Comparison of ENCODE assay signal across 9 cellular contexts in genomic region chr1:52636701-52637695, GRCh38. TPM values are rescaled to one million over a fixed set of nuclear protein-coding genes. Genes with fewer than 3 reads are reported as not detected.
DNase-seq lines count a peak whose midpoint lies in the region; ATAC-seq and TF ChIP-seq lines count a peak whose summit lies in the region.
"Had no signal": no experiment of that assay in that cellular context is flagged by ENCODE, and none has a peak within 500 bp of the region (broad histone marks: within the 10 kb centered on the region; RNA-seq: fewer than 3 reads in every experiment).

No MANE protein-coding gene starts in this region.

- H3K27ac Mint-ChIP-seq in activated naive CD4-positive, alpha-beta T cell treated with anti-CD3 and anti-CD28 coated beads, Interleukin-2, amount 50 U/mL, for 24 hours = peak overlapping the region; percentile 100

- no peaks in the 10 kb centered on the region for H3K9me3 Mint-ChIP-seq in activated naive CD4-positive, alpha-beta T cell treated with anti-CD3 and anti-CD28 coated beads, Interleukin-2, amount 50 U/mL, for 24 hours

- H3K9ac ChIP-seq in smooth muscle cell (ENCODE audit: low read depth) = peak overlapping the region; percentile 5

- H3K27me3 Mint-ChIP-seq in activated naive CD4-positive, alpha-beta T cell treated with anti-CD3 and anti-CD28 coated beads, Interleukin-2, amount 50 U/mL, for 24 hours = no peaks in the 10 kb centered on the region

- 54% methylated on average over 11 of the region's 11 CpGs for WGBS in smooth muscle cell (ENCODE audit: low lambda C conversion rate)

- peaks cover 82% of the 10 kb centered on the region for H3K4me1 Mint-ChIP-seq in activated naive CD4-positive, alpha-beta T cell treated with anti-CD3 and anti-CD28 coated beads, Interleukin-2, amount 50 U/mL, for 24 hours

- no peaks in the 10 kb centered on the region for H3K36me3 ChIP-seq in smooth muscle cell (ENCODE audit: low read depth)

- H3K27ac ChIP-seq in smooth muscle cell (ENCODE audit: low read depth) = peak overlapping the region; percentile 61
- H3K27ac ChIP-seq: VCaP had no signal

- H3K27me3 ChIP-seq in smooth muscle cell (ENCODE audit: low read depth) = peaks cover 21% of the 10 kb centered on the region

- H4K20me1 ChIP-seq in smooth muscle cell (ENCODE audit: low read depth) = no peaks in the 10 kb centered on the region

- H3K9me3 ChIP-seq in smooth muscle cell (replicated peaks; ENCODE audit: low read depth) = no peaks in the 10 kb centered on the region

- H3K79me2 ChIP-seq in smooth muscle cell (ENCODE audit: low read depth) = no peaks in the 10 kb centered on the region

- no peaks in the 10 kb centered on the region for H3K4me1 ChIP-seq in smooth muscle cell (ENCODE audit: low read depth)

- H3K4me3 ChIP-seq in smooth muscle cell = no peak overlapping the region

- no peak overlapping the region for H3K4me2 ChIP-seq in smooth muscle cell

- DNase-seq in smooth muscle cell (lab: John Stamatoyannopoulos, UW; ENCODE audit: unreplicated experiment) (no peak), RKO (ENCODE audit: low spot score) (no peak), NCI-H82 treated with DMSO at 0.1 percent for 48 hours (lab: John Stamatoyannopoulos, UW; ENCODE audit: unreplicated experiment) (no peak), NCI-H226 (no peak)

- ATAC-seq in GM18873 (IDR thresholded peaks at IDR 0.05; ENCODE audit: low FRiP score, unreplicated experiment) = peak; percentile 78
- ATAC-seq in HG02970 (IDR thresholded peaks at IDR 0.05; ENCODE audit: low FRiP score, unreplicated experiment) = peak; percentile 60

- no peaks in the 10 kb centered on the region for H3F3A ChIP-seq in smooth muscle cell (ENCODE audit: low read depth)

- no peak overlapping the region for H2AFZ ChIP-seq in smooth muscle cell (ENCODE audit: low read depth)

- peaks cover 12% of the 10 kb centered on the region for H3K36me3 Mint-ChIP-seq in activated naive CD4-positive, alpha-beta T cell treated with anti-CD3 and anti-CD28 coated beads, Interleukin-2, amount 50 U/mL, for 24 hours

- no peak for TF ChIP-seq CTCF in smooth muscle cell (IDR thresholded peaks at IDR 0.05; ENCODE audit: borderline replicate concordance, insufficient read depth, poor library complexity, severe bottlenecking)

- TF ChIP-seq POLR2A in Raji (IDR thresholded peaks at IDR 0.05; ENCODE audit: insufficient read depth, low read depth, low read length) = peak; percentile 57

- H3K4me3 Mint-ChIP-seq in activated naive CD4-positive, alpha-beta T cell treated with anti-CD3 and anti-CD28 coated beads, Interleukin-2, amount 50 U/mL, for 24 hours = peak overlapping the region; percentile 91

RNA-seq across cellular contexts. Expression of gene SHISAL2A, which starts 4.0 kb away (rescaled TPM):
- total RNA-seq in smooth muscle cell = 2.3 TPM in 1 of 2 replicates, not detected in the other
- polyA plus RNA-seq in smooth muscle cell = 0.66 and 0.98 TPM in 2 replicates

RNA-seq across cellular contexts. Expression of gene GPX7, which starts 34.8 kb away (rescaled TPM):
- total RNA-seq in smooth muscle cell = 164 and 192 TPM in 2 replicates
- polyA plus RNA-seq in smooth muscle cell = 136 and 164 TPM in 2 replicates
